Comparison of ENCODE assay signal across 1 cellular context in the genomic region with DNA sequence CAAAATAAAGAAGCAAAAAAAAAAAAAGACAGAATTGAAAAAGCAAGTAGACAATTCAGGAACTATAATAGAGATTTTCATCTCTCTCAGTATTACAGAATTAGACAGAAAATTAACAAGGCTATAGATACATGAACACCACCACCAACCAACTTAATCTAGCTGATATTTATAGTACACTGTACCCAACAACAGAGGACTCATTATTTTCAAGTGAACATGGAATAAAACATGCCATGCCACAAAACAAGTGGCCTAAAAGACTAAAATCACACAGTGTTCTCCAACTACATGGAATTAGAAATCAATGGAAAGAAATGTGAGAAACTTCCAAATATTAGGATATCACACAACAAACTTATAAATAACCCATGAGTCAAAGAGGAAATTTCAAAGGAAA.
TF ChIP-seq lines count a peak whose summit lies in the region.

No MANE protein-coding gene starts in this region.

TF ChIP-seq in GM23338, 12 proteins besides CTCF, POLR2A, EP300 and RAD21:
- no peak for TF ChIP-seq REST (IDR thresholded peaks at IDR 0.05; ENCODE audit: unreplicated experiment)
- no peak for TF ChIP-seq ZNF462 (CRISPR knock-in tag; IDR thresholded peaks at IDR 0.05)
- no peak for TF ChIP-seq EZH2phosphoT487 (IDR thresholded peaks at IDR 0.05; ENCODE audit: unreplicated experiment)
- TF ChIP-seq NANOG (IDR thresholded peaks at IDR 0.05; ENCODE audit: borderline replicate concordance): no peak
- no peak for TF ChIP-seq ZNF331 (CRISPR knock-in tag; IDR thresholded peaks at IDR 0.05; ENCODE audit: low read depth)
- TF ChIP-seq JUNB (IDR thresholded peaks at IDR 0.05; ENCODE audit: unreplicated experiment): no peak
- TF ChIP-seq ETS1 (IDR thresholded peaks at IDR 0.05): no peak
- TF ChIP-seq STAT1 (IDR thresholded peaks at IDR 0.05; ENCODE audit: unreplicated experiment): no peak
- no peak for TF ChIP-seq POLR2AphosphoS5 (IDR thresholded peaks at IDR 0.05; ENCODE audit: low read depth)
- no peak for TF ChIP-seq CREB1 (CRISPR knock-in tag; IDR thresholded peaks at IDR 0.05; ENCODE audit: low read depth)
- no peak for TF ChIP-seq ZNF114 (CRISPR knock-in tag; IDR thresholded peaks at IDR 0.05)
